Comparison of ENCODE assay signal across 19 cellular contexts in the genomic region with DNA sequence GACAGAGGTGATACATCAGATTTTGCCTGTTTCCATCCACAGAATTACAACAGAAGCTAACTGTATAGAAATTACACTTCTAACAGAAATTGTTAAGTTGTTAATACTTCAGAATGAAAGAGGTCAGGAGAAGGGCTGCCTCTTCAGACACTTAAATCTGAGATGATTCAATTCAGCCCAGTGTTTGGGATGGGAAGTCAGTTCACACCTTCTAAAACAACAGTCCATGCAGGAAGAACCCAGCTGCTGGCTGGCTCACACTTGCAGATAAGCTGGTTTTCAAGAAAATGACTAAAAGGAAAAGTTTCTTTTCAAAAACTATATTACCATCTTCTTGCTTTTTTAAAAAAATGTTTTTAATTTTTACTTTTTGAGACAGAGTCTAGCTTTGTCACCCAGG.
"Had no signal": no experiment of that assay in that cellular context is flagged by ENCODE, and none has a peak within 500 bp of the region (broad histone marks: within the 10 kb centered on the region; RNA-seq: fewer than 3 reads in every experiment).

No MANE protein-coding gene starts in this region.

- H3K9me3 Mint-ChIP-seq: stimulated activated naive B cell treated with anti-CD40 and anti-IgM and Interleukin-4, amounts not matched to agents 10 μg/mL and 1 μg/mL and 100 μg/mL, for 72 hours; stimulated activated naive CD8-positive, alpha-beta T cell treated with anti-CD3 and anti-CD28 coated beads, Interleukin-15, amount 100 ng/mL, for 72 hours had no signal

- H3K36me3 ChIP-seq: neutrophil, ovary, right atrium auricular region, thoracic aorta, transverse colon had no signal

- H3K9me3 ChIP-seq: mucosa of descending colon, neutrophil, ovary, right atrium auricular region, sigmoid colon, thoracic aorta, transverse colon had no signal

- H3K4me3 ChIP-seq: dorsolateral prefrontal cortex, heart left ventricle, mucosa of descending colon, ovary, right atrium auricular region, sigmoid colon, skin epidermis, thoracic aorta, transverse colon had no signal

- H3K27ac Mint-ChIP-seq: naive thymus-derived CD8-positive, alpha-beta T cell; stimulated activated naive B cell treated with anti-CD40 and anti-IgM and Interleukin-4, amounts not matched to agents 10 μg/mL and 1 μg/mL and 100 μg/mL, for 72 hours; stimulated activated naive CD8-positive, alpha-beta T cell treated with anti-CD3 and anti-CD28 coated beads, Interleukin-15, amount 100 ng/mL, for 72 hours had no signal

- H3K4me3 Mint-ChIP-seq: naive thymus-derived CD8-positive, alpha-beta T cell; stimulated activated naive B cell treated with anti-CD40 and anti-IgM and Interleukin-4, amounts not matched to agents 10 μg/mL and 1 μg/mL and 100 μg/mL, for 72 hours; stimulated activated naive CD8-positive, alpha-beta T cell treated with anti-CD3 and anti-CD28 coated beads, Interleukin-15, amount 100 ng/mL, for 72 hours had no signal

- H3K36me3 Mint-ChIP-seq: naive thymus-derived CD8-positive, alpha-beta T cell; stimulated activated naive B cell treated with anti-CD40 and anti-IgM and Interleukin-4, amounts not matched to agents 10 μg/mL and 1 μg/mL and 100 μg/mL, for 72 hours had no signal

- H3K27ac ChIP-seq: dorsolateral prefrontal cortex, heart left ventricle, neutrophil, ovary, right atrium auricular region, sigmoid colon, skin epidermis, thoracic aorta, transverse colon had no signal

- DNase-seq: cortex of kidney; dorsolateral prefrontal cortex; effector CD8-positive, alpha-beta T cell; heart left ventricle; hippocampal formation; kidney glomerular epithelial cell; mucosa of descending colon; naive thymus-derived CD8-positive, alpha-beta T cell; ovary; sigmoid colon; stimulated activated CD4-positive, alpha-beta T cell treated with anti-CD3 and anti-CD28 coated beads, Interleukin-2, amount 100 ng/mL, for 24 hours; stimulated activated CD4-positive, alpha-beta T cell treated with anti-CD3 and anti-CD28 coated beads, Interleukin-4, amount 100 ng/mL, for 4 hours; stimulated activated naive B cell treated with anti-CD40 and anti-IgM and Interleukin-4, amounts not matched to agents 10 μg/mL and 1 μg/mL and 100 μg/mL, for 72 hours; stimulated activated naive CD8-positive, alpha-beta T cell treated with anti-CD3 and anti-CD28 coated beads, Interleukin-15, amount 100 ng/mL, for 72 hours; transverse colon had no signal

- H3K27me3 ChIP-seq: dorsolateral prefrontal cortex, heart left ventricle, neutrophil, ovary, right atrium auricular region, sigmoid colon, transverse colon had no signal

- H3K4me1 Mint-ChIP-seq: naive thymus-derived CD8-positive, alpha-beta T cell; stimulated activated naive B cell treated with anti-CD40 and anti-IgM and Interleukin-4, amounts not matched to agents 10 μg/mL and 1 μg/mL and 100 μg/mL, for 72 hours had no signal

- H3K4me1 ChIP-seq: transverse colon had no signal
